7 cellular contexts compared by ENCODE assay signal in genomic region chrX:12814434-12814833, GRCh38. TPM values are rescaled to one million over a fixed set of nuclear protein-coding genes. Genes with fewer than 3 reads are reported as not detected.
A peak's percentile ranks its signal among the peaks of the same experiment; 100 is the strongest.
DNase-seq lines count a peak whose midpoint lies in the region; ATAC-seq and TF ChIP-seq lines count a peak whose summit lies in the region.

No MANE protein-coding gene starts in this region.

- H3K36me3 ChIP-seq in DND-41 (ENCODE audit: insufficient read depth, low read length), result peaks cover 54% of the 10 kb centered on the region
- peaks cover 0 to 37% (median under 1%) of the 10 kb centered on the region in 6 donors for H3K36me3 ChIP-seq in spleen

- H3K4me1 Mint-ChIP-seq in activated CD8-positive, alpha-beta T cell treated with anti-CD3 and anti-CD28 coated beads, Interleukin-2, amount 10 ng/mL, durations not matched to agents 7 days and 5 days (ENCODE audit: low read depth), result peaks cover 34% of the 10 kb centered on the region

- no peaks in the 10 kb centered on the region for H3K79me2 ChIP-seq in DND-41 (ENCODE audit: insufficient read depth, low read length)

- no peaks in the 10 kb centered on the region for H4K20me1 ChIP-seq in DND-41 (ENCODE audit: insufficient read depth, low read length)

- intact Hi-C loops in spleen (cut with DNase I; ENCODE audit: low total_unique reads), result loop anchor here (10.0 kb wide), 1 partner anchor 80 kb away; no protein-coding TSS in a partner anchor

- H3K9me3 ChIP-seq in DND-41 (ENCODE audit: insufficient read depth, low read length, severe bottlenecking) (no peaks in the 10 kb centered on the region), spleen (no peaks in the 10 kb centered on the region)

- H3K4me1 ChIP-seq in DND-41 (ENCODE audit: insufficient read depth, low read length) (no peaks in the 10 kb centered on the region), spleen (peaks cover 0 to 8% (median 0%) of the 10 kb centered on the region in 6 donors)

- peak; percentile 34 for TF ChIP-seq CTCF in DND-41 (IDR thresholded peaks at IDR 0.05; ENCODE audit: borderline replicate concordance, extremely low read depth, low read length, poor library complexity, severe bottlenecking)
- peak; percentile 27 for TF ChIP-seq CTCF in NB4 (IDR thresholded peaks at IDR 0.05; ENCODE audit: low read depth, low read length)
- TF ChIP-seq CTCF in spleen (IDR thresholded peaks at IDR 0.05 in 8 of 11, conservative IDR thresholded peaks at IDR 0.05 in 3 of 11), result peak; percentile 22 to 60 (median 48)

- no peak overlapping the region for H3K4me2 ChIP-seq in DND-41 (ENCODE audit: insufficient read depth, low read length)

- TF ChIP-seq POLR2A in NB4 (IDR thresholded peaks at IDR 0.05; ENCODE audit: extremely low read depth, insufficient read length), result no peak
- no peak for TF ChIP-seq POLR2A in spleen (IDR thresholded peaks at IDR 0.05)

- ATAC-seq in DND-41 (ENCODE audit: insufficient read depth, low read depth) (no peak), GM19438 (IDR thresholded peaks at IDR 0.05; ENCODE audit: low read depth, unreplicated experiment) (peak; percentile 74), GM18519 (IDR thresholded peaks at IDR 0.05; ENCODE audit: low FRiP score, unreplicated experiment) (no peak)
- peak; percentile 47 for ATAC-seq in activated CD8-positive, alpha-beta T cell treated with anti-CD3 and anti-CD28 coated beads, Interleukin-2, amount 10 ng/mL, durations not matched to agents 7 days and 5 days

- CTCF ChIA-PET in activated CD8-positive, alpha-beta T cell treated with anti-CD3 and anti-CD28 coated beads, Interleukin-2, amount 10 ng/mL, durations not matched to agents 7 days and 5 days (lab: Charles Lee), result interaction anchor here (0.8 to 4.1 kb wide), 25 partner anchors 9 to 832 kb away, joined by 3 to 90 read pairs (median 4); partner anchors contain the start of genes PRPS2 and TLR8

- no peak overlapping the region for H3K9ac ChIP-seq in DND-41 (ENCODE audit: low read depth, low read length)

- H3K4me3 ChIP-seq in DND-41 (ENCODE audit: low read depth in 1 of 2, low read length in 2 of 2) (no peak overlapping the region), NB4 (ENCODE audit: low read depth, low read length) (no peak overlapping the region), spleen (no peak overlapping the region)

- no peaks in the 10 kb centered on the region for H3K27me3 Mint-ChIP-seq in activated CD8-positive, alpha-beta T cell treated with anti-CD3 and anti-CD28 coated beads, Interleukin-2, amount 10 ng/mL, durations not matched to agents 7 days and 5 days (ENCODE audit: low read depth)

- DNase-seq in DND-41 (peak; percentile 41), NB4 (ENCODE audit: low read depth) (peak; percentile 52), germinal center (ENCODE audit: low spot score) (peak; percentile 32), spleen (no peak)
- DNase-seq in activated CD8-positive, alpha-beta T cell treated with anti-CD3 and anti-CD28 coated beads, Interleukin-2, amount 10 ng/mL, durations not matched to agents 7 days and 5 days, result peak; percentile 68

- no peaks in the 10 kb centered on the region for H3K9me3 Mint-ChIP-seq in activated CD8-positive, alpha-beta T cell treated with anti-CD3 and anti-CD28 coated beads, Interleukin-2, amount 10 ng/mL, durations not matched to agents 7 days and 5 days (ENCODE audit: insufficient read depth)

- 16 to 29% (median 24%) methylated on average over 4 of the region's 4 CpGs for WGBS in spleen, 5 donors

- H3K27ac Mint-ChIP-seq in activated CD8-positive, alpha-beta T cell treated with anti-CD3 and anti-CD28 coated beads, Interleukin-2, amount 10 ng/mL, durations not matched to agents 7 days and 5 days, result no peak overlapping the region

- no peak overlapping the region for H2AFZ ChIP-seq in DND-41 (ENCODE audit: low read depth, low read length)

- peaks cover 52% of the 10 kb centered on the region for H3K36me3 Mint-ChIP-seq in activated CD8-positive, alpha-beta T cell treated with anti-CD3 and anti-CD28 coated beads, Interleukin-2, amount 10 ng/mL, durations not matched to agents 7 days and 5 days (ENCODE audit: low read depth)

- no peak overlapping the region for H3K4me3 Mint-ChIP-seq in activated CD8-positive, alpha-beta T cell treated with anti-CD3 and anti-CD28 coated beads, Interleukin-2, amount 10 ng/mL, durations not matched to agents 7 days and 5 days

- H3K27me3 ChIP-seq in DND-41 (ENCODE audit: insufficient read depth, low read length, poor library complexity) (no peaks in the 10 kb centered on the region), spleen (replicated peaks in 1 of 7) (no peaks in the 10 kb centered on the region)

- H3K27ac ChIP-seq in DND-41 (ENCODE audit: low read length) (no peak overlapping the region), spleen (no peak overlapping the region)

- POLR2A ChIA-PET in activated CD8-positive, alpha-beta T cell treated with anti-CD3 and anti-CD28 coated beads, Interleukin-2, amount 10 ng/mL, durations not matched to agents 7 days and 5 days (lab: Charles Lee), result interaction anchor here (0.8 to 1.2 kb wide), 3 partner anchors 21 to 919 kb away, joined by 3 read pairs; no protein-coding TSS in a partner anchor

RNA-seq across cellular contexts. Expression of gene PRPS2, which starts 23.2 kb away (rescaled TPM):
- total RNA-seq in activated CD8-positive, alpha-beta T cell treated with anti-CD3 and anti-CD28 coated beads, Interleukin-2, amount 10 ng/mL, durations not matched to agents 7 days and 5 days, result 10 to 100 TPM; 84.5 to 94.3 TPM
- total RNA-seq in spleen, result 10 to 100 TPM; 18.6 to 34.9 (median 25.6) TPM
- 10 to 100 TPM; 19.9 to 26.0 (median 24.2) TPM for polyA plus RNA-seq in spleen

RNA-seq across cellular contexts. Expression of gene TLR7, which starts 52.4 kb away (rescaled TPM):
- under 1 TPM in 1 of 2 experiments, not detected in 1; 0.05 TPM for total RNA-seq in activated CD8-positive, alpha-beta T cell treated with anti-CD3 and anti-CD28 coated beads, Interleukin-2, amount 10 ng/mL, durations not matched to agents 7 days and 5 days
- 1 to 10 TPM; 4.6 to 9.2 (median 5.2) TPM for total RNA-seq in spleen
- 1 to 10 TPM; 2.5 to 2.9 (median 2.7) TPM for polyA plus RNA-seq in spleen

Comparison
In these comparisons a context has a peak if more than half of its experiments do, and no peak if none do; other contexts are left out.
1. ATAC-seq: peak in GM19438 (single experiment) and activated CD8-positive, alpha-beta T cell treated with anti-CD3 and anti-CD28 coated beads, Interleukin-2, amount 10 ng/mL, durations not matched to agents 7 days and 5 days (single experiment); none in DND-41 (single experiment) and GM18519 (single experiment).
2. RNA of gene TLR7, which starts 52.4 kb away (total RNA-seq): 4.6 to 9.2 TPM in spleen; 0.05 TPM in activated CD8-positive, alpha-beta T cell treated with anti-CD3 and anti-CD28 coated beads, Interleukin-2, amount 10 ng/mL, durations not matched to agents 7 days and 5 days; every median in the first group is over 4 times any median in the second.
3. Peak in every context shown above with its lines, with median percentiles within 50 percentile points of each other: CTCF ChIP-seq.